8 cellular contexts compared by ENCODE assay signal in genomic region chr20:43456809-43457639, GRCh38. TPM values are rescaled to one million over a fixed set of nuclear protein-coding genes. Genes with fewer than 3 reads are reported as not detected.
DNase-seq lines count a peak whose midpoint lies in the region; ATAC-seq and TF ChIP-seq lines count a peak whose summit lies in the region.

No MANE protein-coding gene starts in this region.

- H3K27me3 ChIP-seq in kidney epithelial cell (ENCODE audit: control insufficient read depth, insufficient read depth, low read length) = no peaks in the 10 kb centered on the region

- H3K4me3 ChIP-seq in AG09309 (ENCODE audit: control insufficient read depth, low read depth, low read length) (peak overlapping the region; percentile 81), choroid plexus epithelial cell (ENCODE audit: low read depth, low read length) (peak overlapping the region; percentile 94), kidney epithelial cell (ENCODE audit: low read depth, low read length) (peak overlapping the region; percentile 86)

- DNase-seq in AG09309 (ENCODE audit: low read depth) = peak; percentile 68
- peak; percentile 89 for DNase-seq in NCI-H446 treated with DMSO at 0.1 percent for 48 hours (lab: John Stamatoyannopoulos, UW)
- DNase-seq in activated CD4-positive, alpha-beta T cell treated with anti-CD3 and anti-CD28 coated beads for 1 hour = peak; percentile 76
- DNase-seq in choroid plexus epithelial cell (ENCODE audit: low read depth) = peak; percentile 96
- peak; percentile 79 for DNase-seq in kidney epithelial cell (ENCODE audit: low read depth)
- peak; percentile 59 to 66 for DNase-seq in stimulated activated CD4-positive, alpha-beta T cell treated with anti-CD3 and anti-CD28 coated beads, Interleukin-15, amount 100 ng/mL, for 1 hour (ENCODE audit: low read depth in 1 of 2, low spot score in 1 of 2)

- peaks cover 2% of the 10 kb centered on the region for H3K36me3 ChIP-seq in kidney epithelial cell (ENCODE audit: control insufficient read depth, insufficient read depth, low read length)

- no peak for TF ChIP-seq CTCF in AG09309 (IDR thresholded peaks at IDR 0.05; ENCODE audit: control insufficient read depth, insufficient read depth, low read depth, low read length, missing control alignments)
- TF ChIP-seq CTCF in choroid plexus epithelial cell (conservative IDR thresholded peaks at IDR 0.05; ENCODE audit: low read depth, low read length) = no peak
- TF ChIP-seq CTCF in kidney epithelial cell (IDR thresholded peaks at IDR 0.05; ENCODE audit: insufficient read depth, low read length, poor library complexity, severe bottlenecking) = no peak

- ATAC-seq in GM19035 (IDR thresholded peaks at IDR 0.05; ENCODE audit: unreplicated experiment) (peak; percentile 84), HG03354 (IDR thresholded peaks at IDR 0.05; ENCODE audit: poor library complexity, severe bottlenecking, unreplicated experiment) (peak; percentile 91)

RNA-seq across cellular contexts. Expression of gene SRSF6, which starts 0.7 kb away (rescaled TPM):
- total RNA-seq in kidney epithelial cell = 59.4 and 68.1 TPM in 2 replicates

RNA-seq across cellular contexts. Expression of gene L3MBTL1, which starts 50.5 kb away (rescaled TPM):
- total RNA-seq in kidney epithelial cell = 6.0 and 14.6 TPM in 2 replicates

Comparison
In these comparisons a context has a peak if more than half of its experiments do, and no peak if none do; other contexts are left out.
1. Peak in every context shown above with its lines: DNase-seq, ATAC-seq and H3K4me3 ChIP-seq.